ENCODE assay signal across 20 cellular contexts in genomic region chr17:63531022-63531965, GRCh38. TPM values are rescaled to one million over a fixed set of nuclear protein-coding genes. Genes with fewer than 3 reads are reported as not detected.
"Had no signal": no experiment of that assay in that cellular context is flagged by ENCODE, and none has a peak within 500 bp of the region (broad histone marks: within the 10 kb centered on the region; RNA-seq: fewer than 3 reads in every experiment).

No MANE protein-coding gene starts in this region.

- H3K4me3 ChIP-seq: ascending aorta, breast epithelium, lung, pancreas, tibial nerve, uterus had no signal

- ATAC-seq: activated CD4-positive, alpha-beta T cell treated with anti-CD3 and anti-CD28 coated beads for 36 hours; pancreas; stimulated activated naive B cell treated with anti-CD40 and anti-IgM and Interleukin-4, amounts not matched to agents 10 μg/mL and 1 μg/mL and 100 μg/mL, for 72 hours had no signal

- DNase-seq: activated CD4-positive, alpha-beta memory T cell treated with anti-CD3 and anti-CD28 coated beads, Interleukin-2, amount 10 ng/mL, durations not matched to agents 7 days and 5 days; activated CD4-positive, alpha-beta T cell treated with anti-CD3 and anti-CD28 coated beads for 36 hours; activated naive CD4-positive, alpha-beta T cell treated with anti-CD3 and anti-CD28 coated beads, Interleukin-2, amount 10 ng/mL, durations not matched to agents 7 days and 5 days; activated T-cell treated with anti-CD3 and anti-CD28 coated beads, Interleukin-2, amount 50 U/mL, for 24 hours; cerebellar nuclear complex; effector CD8-positive, alpha-beta T cell; head of caudate nucleus; midbrain; stimulated activated CD4-positive, alpha-beta T cell treated with anti-CD3 and anti-CD28 coated beads, Interleukin-4, amount 100 ng/mL, for 1 hour; stimulated activated naive B cell treated with anti-CD40 and anti-IgM and Interleukin-4, amounts not matched to agents 10 μg/mL and 1 μg/mL and 100 μg/mL, for 72 hours; substantia nigra; uterus had no signal

RNA-seq across cellular contexts. Expression of gene KCNH6, which starts 8.1 kb away (rescaled TPM):
- total RNA-seq: activated CD4-positive, alpha-beta memory T cell treated with anti-CD3 and anti-CD28 coated beads, Interleukin-2, amount 10 ng/mL, durations not matched to agents 7 days and 5 days; activated CD4-positive, alpha-beta T cell treated with anti-CD3 and anti-CD28 coated beads for 36 hours; ascending aorta; breast epithelium; endothelial cell of umbilical vein; fibroblast of lung; frontal cortex; tibial nerve; uterus had no signal
